21 cellular contexts compared by ENCODE assay signal in genomic region chr3:107738486-107739183, GRCh38.
DNase-seq lines count a peak whose midpoint lies in the region; ATAC-seq, FAIRE-seq and TF ChIP-seq lines count a peak whose summit lies in the region.
"Had no signal": no experiment of that assay in that cellular context is flagged by ENCODE, and none has a peak within 500 bp of the region (broad histone marks: within the 10 kb centered on the region; RNA-seq: fewer than 3 reads in every experiment).

No MANE protein-coding gene starts in this region.

- TF ChIP-seq POLR2A in A549 (IDR thresholded peaks at IDR 0.05; ENCODE audit: low read length) (no peak), IMR-90 (IDR thresholded peaks at IDR 0.05; ENCODE audit: low read depth, low read length) (no peak), testis (IDR thresholded peaks at IDR 0.05) (no peak)

- no peak overlapping the region for H2BK15ac ChIP-seq in IMR-90 (ENCODE audit: low read depth, low read length)
- no peak overlapping the region for H2BK15ac ChIP-seq in mesenchymal stem cell (ENCODE audit: low read depth, poor library complexity, severe bottlenecking)

- dilution Hi-C loops in IMR-90 (cut with HindIII; ENCODE audit: low sequenced_read_pairs, unreplicated experiment): no loop called here

- CTCF ChIA-PET in A549 (lab: Yijun Ruan, JAX): interaction anchor here (0.6 to 5.8 kb wide), 4 partner anchors 14 to 162 kb away, joined by 3 to 47 read pairs (median 6); no protein-coding TSS in a partner anchor
- CTCF ChIA-PET in IMR-90 (lab: Yijun Ruan, JAX): interaction anchor here (1.1 kb wide), 1 partner anchor 13 kb away, joined by 4 read pairs; no protein-coding TSS in a partner anchor

- DNase-seq in A549 (ENCODE audit: low read depth in 1 of 2, low spot score in 1 of 2) (no peak), IMR-90 (no peak), frontal cortex (ENCODE audit: low spot score in 2 of 2) (no peak), mesenchymal stem cell (peak; percentile 7), testis (no peak), T-helper 9 cell (no peak)
- DNase-seq: 8988T; ACHN; C1 segment of cervical spinal cord; CD4-positive, alpha-beta memory T cell; DMS153; DMS79 treated with DMSO at 0.1 percent for 48 hours; EL; GM23248; H7 had no signal

- no peak overlapping the region for H2BK20ac ChIP-seq in IMR-90 (ENCODE audit: low read depth, low read length)

- H3K27ac ChIP-seq in A549: no peak overlapping the region
- no peak overlapping the region for H3K27ac ChIP-seq in IMR-90 (ENCODE audit: insufficient read depth, low read length)
- no peak overlapping the region for H3K27ac ChIP-seq in mesenchymal stem cell (ENCODE audit: low read length, poor library complexity, severe bottlenecking)
- no peak overlapping the region for H3K27ac ChIP-seq in testis
- H3K27ac ChIP-seq: GM23248 had no signal

- FAIRE-seq in A549 (lab: Jason Lieb, UNC) (no peak), frontal cortex (lab: Jason Lieb, UNC) (peak; percentile 19)
- FAIRE-seq: D721Med, G401.6, GM12891, HTR-8/SVneo had no signal

- H3K18ac ChIP-seq in IMR-90 (ENCODE audit: low read depth, low read length) (no peak overlapping the region), mesenchymal stem cell (ENCODE audit: low read depth in 1 of 2, low read length in 2 of 2) (no peak overlapping the region)

- no peak overlapping the region for H3K4me3 ChIP-seq in A549
- no peak overlapping the region for H3K4me3 ChIP-seq in IMR-90 (ENCODE audit: insufficient read depth, low read depth, low read length)
- no peak overlapping the region for H3K4me3 ChIP-seq in mesenchymal stem cell (ENCODE audit: insufficient read depth in 1 of 2, low read depth in 1 of 2, low read length in 2 of 2)
- H3K4me3 ChIP-seq in testis: no peak overlapping the region
- H3K4me3 ChIP-seq: GM23248 had no signal

- H2BK5ac ChIP-seq in IMR-90 (ENCODE audit: low read depth, low read length, poor library complexity, severe bottlenecking) (no peak overlapping the region), mesenchymal stem cell (ENCODE audit: low read depth, low read length, poor library complexity, severe bottlenecking) (no peak overlapping the region)

- no peak overlapping the region for H2AK5ac ChIP-seq in IMR-90 (ENCODE audit: low read depth, low read length)
- no peak overlapping the region for H2AK5ac ChIP-seq in mesenchymal stem cell (ENCODE audit: low read length, severe bottlenecking)

- POLR2A ChIA-PET in A549 (lab: Yijun Ruan, JAX): no interaction called here
- POLR2A ChIA-PET in IMR-90 (lab: Charles Lee; ENCODE audit: unreplicated experiment): no interaction called here

- H3K9ac ChIP-seq in IMR-90 (ENCODE audit: low read depth, low read length): no peak overlapping the region
- H3K9ac ChIP-seq in mesenchymal stem cell (ENCODE audit: low read length): no peak overlapping the region
- H3K9ac ChIP-seq: GM23248 had no signal

- H3K36me3 ChIP-seq in IMR-90 (ENCODE audit: control insufficient read depth, insufficient read depth, low read length): no peaks in the 10 kb centered on the region; the same call in 1 of the 2 replicates
- H3K36me3 ChIP-seq in mesenchymal stem cell (ENCODE audit: control insufficient read depth in 1 of 2, insufficient read depth in 2 of 2, low read depth in 1 of 2, low read length in 2 of 2): peaks cover 0 to 7% of the 10 kb centered on the region in 2 experiments
- no peaks in the 10 kb centered on the region for H3K36me3 ChIP-seq in testis (ENCODE audit: low read depth, missing control alignments)

- H2BK120ac ChIP-seq in IMR-90 (ENCODE audit: low read depth, low read length): no peak overlapping the region
- no peak overlapping the region for H2BK120ac ChIP-seq in mesenchymal stem cell (ENCODE audit: low read depth, low read length)

- no peak overlapping the region for H3K56ac ChIP-seq in IMR-90 (ENCODE audit: extremely low read depth, insufficient read depth, low read length)

- TF ChIP-seq RAD21 in A549 (conservative IDR thresholded peaks at IDR 0.05 in 1 of 2, IDR thresholded peaks at IDR 0.05 in 1 of 2): no peak
- no peak for TF ChIP-seq RAD21 in IMR-90 (IDR thresholded peaks at IDR 0.05; ENCODE audit: low read length)

- no peak overlapping the region for H3K4ac ChIP-seq in IMR-90 (ENCODE audit: low read depth, low read length)
- H3K4ac ChIP-seq in mesenchymal stem cell (ENCODE audit: low read depth in 1 of 2, low read length in 2 of 2): no peak overlapping the region

- in situ Hi-C loops in IMR-90 (cut with MboI; ENCODE audit: low sequenced_read_pairs): loop anchor here (10.0 kb wide), 1 partner anchor 504 kb away; no protein-coding TSS in a partner anchor

- intact Hi-C loops in IMR-90 (cut with micrococcal nuclease) (loop anchor here (10.0 kb wide), 1 partner anchor 304 kb away; no protein-coding TSS in a partner anchor), testis (cut with DNase I; ENCODE audit: low total_unique reads) (no loop called here)

- WGBS in A549 (ENCODE audit: missing lambda C conversion rate): 85% methylated on average over 5 of the region's 5 CpGs
- WGBS in IMR-90 (ENCODE audit: extremely low coverage in 2 of 2, insufficient read length in 1 of 2), 2 experiments: 88% methylated on average over 3 of the region's 5 CpGs; no CpG with 5 or more reads in 1 of the 2 experiments
- WGBS in mesenchymal stem cell: 89% methylated on average over 4 of the region's 5 CpGs
- 68 to 76% methylated on average over 5 of the region's 5 CpGs for WGBS in testis, 2 donors

- TF ChIP-seq CTCF in A549 (IDR thresholded peaks at IDR 0.05) (no peak), IMR-90 (conservative IDR thresholded peaks at IDR 0.05; ENCODE audit: low read depth, low read length) (no peak), testis (IDR thresholded peaks at IDR 0.05) (no peak)

- no peak overlapping the region for H2AFZ ChIP-seq in IMR-90 (replicated peaks; ENCODE audit: low read length, poor library complexity)
- no peak overlapping the region for H2AFZ ChIP-seq in mesenchymal stem cell (ENCODE audit: low read depth, low read length)
- H2AFZ ChIP-seq: GM23248 had no signal

- ATAC-seq in A549 (no peak), IMR-90 (ENCODE audit: low read depth) (no peak), HG02678 (IDR thresholded peaks at IDR 0.05; ENCODE audit: unreplicated experiment) (no peak), HG03135 (IDR thresholded peaks at IDR 0.05; ENCODE audit: unreplicated experiment) (no peak)

- H3K79me1 ChIP-seq in IMR-90 (ENCODE audit: low read depth in 1 of 2, low read length in 2 of 2) (peaks cover 0 to 3% of the 10 kb centered on the region in 2 experiments; a peak in 1 of 4 replicates), mesenchymal stem cell (replicated peaks; ENCODE audit: low read length, poor library complexity, severe bottlenecking) (peaks cover 4% of the 10 kb centered on the region)

- H3K4me1 ChIP-seq in A549 (no peaks in the 10 kb centered on the region), IMR-90 (ENCODE audit: control insufficient read depth, insufficient read depth, low read length) (no peaks in the 10 kb centered on the region), mesenchymal stem cell (ENCODE audit: control insufficient read depth, insufficient read depth, low read depth, low read length) (no peaks in the 10 kb centered on the region), testis (no peaks in the 10 kb centered on the region)

- H3K23ac ChIP-seq in IMR-90 (ENCODE audit: low read depth, low read length) (no peak overlapping the region), mesenchymal stem cell (ENCODE audit: low read length in 2 of 2) (no peak overlapping the region)

- no peak overlapping the region for H4K5ac ChIP-seq in IMR-90 (ENCODE audit: low read depth, low read length)

- H3K4me2 ChIP-seq in A549 (no peak overlapping the region), IMR-90 (ENCODE audit: low read depth, low read length) (no peak overlapping the region), mesenchymal stem cell (ENCODE audit: low read length, poor library complexity, severe bottlenecking) (no peak overlapping the region)

- H4K8ac ChIP-seq in IMR-90 (ENCODE audit: low read depth in 2 of 2, low read length in 2 of 2) (no peak overlapping the region), mesenchymal stem cell (ENCODE audit: low read length) (no peak overlapping the region)

- no peaks in the 10 kb centered on the region for H3K9me1 ChIP-seq in IMR-90 (ENCODE audit: insufficient read depth, low read length)

- H3K27me3 ChIP-seq in IMR-90 (ENCODE audit: control insufficient read depth, insufficient read depth, low read length) (no peaks in the 10 kb centered on the region), mesenchymal stem cell (ENCODE audit: control insufficient read depth in 1 of 2, insufficient read depth in 1 of 2, low read length in 2 of 2) (no peaks in the 10 kb centered on the region), testis (no peaks in the 10 kb centered on the region)

- H4K91ac ChIP-seq in IMR-90 (ENCODE audit: insufficient read depth, low read depth, low read length) (no peak overlapping the region), mesenchymal stem cell (ENCODE audit: low read length) (no peak overlapping the region)

- H2BK12ac ChIP-seq in mesenchymal stem cell (ENCODE audit: low read length in 2 of 2): no peak overlapping the region

- H4K20me1 ChIP-seq in IMR-90 (ENCODE audit: insufficient read depth, low read length): peaks cover 2% of the 10 kb centered on the region; the same call in 1 of the 2 replicates

- BruUV-seq in IMR-90 (replicated peaks; lab: Mats Ljungman, UMichigan): no TSS peak

- H3K9me3 ChIP-seq in A549: no peaks in the 10 kb centered on the region
- no peaks in the 10 kb centered on the region for H3K9me3 ChIP-seq in IMR-90 (ENCODE audit: control insufficient read depth, insufficient read depth, low read length)
- H3K9me3 ChIP-seq in mesenchymal stem cell (ENCODE audit: control insufficient read depth, low read length): no peaks in the 10 kb centered on the region
- H3K9me3 ChIP-seq in testis: no peaks in the 10 kb centered on the region

- no peak overlapping the region for H3K14ac ChIP-seq in IMR-90 (replicated peaks; ENCODE audit: low read depth, low read length)
- H3K14ac ChIP-seq in mesenchymal stem cell (ENCODE audit: low read length in 2 of 2): no peak overlapping the region

- H2AK9ac ChIP-seq in IMR-90 (replicated peaks; ENCODE audit: low read depth, low read length, poor library complexity): no peak overlapping the region

- no peak for TF ChIP-seq EP300 in A549 (IDR thresholded peaks at IDR 0.05)

TF ChIP-seq in A549, 52 proteins besides CTCF, POLR2A, EP300 and RAD21:
- TF ChIP-seq ESRRA (IDR thresholded peaks at IDR 0.05; ENCODE audit: borderline replicate concordance, low read length) (no peak), MAFK (IDR thresholded peaks at IDR 0.05; ENCODE audit: partially characterized antibody) (peak; percentile 59)
TF ChIP-seq in A549: peak in this region for 1.

TF ChIP-seq in IMR-90, 13 proteins besides CTCF, POLR2A, EP300 and RAD21:
- TF ChIP-seq MAFK (IDR thresholded peaks at IDR 0.05; ENCODE audit: low read depth, low read length) (peak; percentile 78), FOS (IDR thresholded peaks at IDR 0.05; ENCODE audit: low read depth, low read length) (no peak)
TF ChIP-seq in IMR-90: peak in this region for 1.
